ENCODE assay signal across 25 cellular contexts in the genomic region with DNA sequence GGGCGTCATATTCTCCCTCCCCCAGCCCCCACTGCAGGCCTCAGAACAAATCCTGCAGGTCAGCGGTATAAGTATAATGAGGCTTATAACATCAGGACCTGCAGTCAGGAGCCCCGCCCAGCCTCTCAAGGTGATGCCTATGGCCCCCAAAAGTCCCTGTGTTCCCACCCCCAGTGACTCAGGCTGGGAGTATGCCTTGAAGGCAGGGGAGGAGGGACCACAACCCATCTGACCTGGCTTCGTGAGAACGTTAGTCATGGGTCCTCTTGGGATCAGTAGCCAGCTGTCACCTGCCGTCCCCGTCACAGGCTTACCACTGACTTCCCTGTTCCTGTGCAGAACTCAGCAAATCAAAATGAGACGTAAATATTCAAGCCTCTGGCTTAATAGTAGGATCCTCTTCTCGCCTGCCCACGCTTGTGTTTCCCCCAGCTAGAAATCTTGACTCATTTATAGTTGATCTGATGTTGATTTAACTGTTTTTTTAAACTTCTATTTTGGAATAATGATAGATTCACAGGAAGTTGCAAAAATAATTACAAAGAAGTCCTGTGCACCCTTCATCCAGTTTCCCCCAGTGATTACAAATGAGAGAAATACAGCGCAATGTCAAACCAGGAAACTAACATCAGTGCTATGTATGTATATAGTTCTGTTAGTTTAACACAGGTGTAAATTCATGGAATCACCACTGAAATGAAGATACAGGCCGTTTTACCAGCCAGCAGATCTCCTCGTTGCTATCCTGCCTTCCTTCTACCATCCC.
DNase-seq lines count a peak whose midpoint lies in the region; ATAC-seq, FAIRE-seq and TF ChIP-seq lines count a peak whose summit lies in the region.
"Had no signal": no experiment of that assay in that cellular context is flagged by ENCODE, and none has a peak within 500 bp of the region (broad histone marks: within the 10 kb centered on the region; RNA-seq: fewer than 3 reads in every experiment).

No MANE protein-coding gene starts in this region.

- intact Hi-C loops in sciatic nerve (cut with DNase I) (no loop called here), PC-3 (cut with micrococcal nuclease) (no loop called here)

- H3K9ac ChIP-seq in PC-3 (ENCODE audit: low read length) = no peak overlapping the region

- TF ChIP-seq POLR2A in GM12892 (IDR thresholded peaks at IDR 0.05; ENCODE audit: low read depth, low read length) = no peak

- H3K9me2 ChIP-seq in PC-3 (replicated peaks; ENCODE audit: low read length) = no peaks in the 10 kb centered on the region

- no TSS peak for BruUV-seq in PC-3 (replicated peaks; lab: Mats Ljungman, UMichigan)

- no peaks in the 10 kb centered on the region for H3K4me1 ChIP-seq in PC-3 (ENCODE audit: insufficient read depth, low read length)
- H3K4me1 ChIP-seq: BE2C had no signal

- POLR2A ChIA-PET in PC-3 (lab: Charles Lee; ENCODE audit: unreplicated experiment) = no interaction called here

- H3F3A ChIP-seq in PC-3 (ENCODE audit: low read length, unreplicated experiment) = no peaks in the 10 kb centered on the region

- H3K27ac ChIP-seq in WERI-Rb-1 (peak overlapping the region; percentile 41), PC-3 (ENCODE audit: low read length) (no peak overlapping the region)
- H3K27ac ChIP-seq: SK-N-MC, skin epidermis, thoracic aorta had no signal

- H3K36me3 ChIP-seq in H7 (replicated peaks; ENCODE audit: control insufficient read depth, insufficient read depth, low read length) (no peaks in the 10 kb centered on the region), WERI-Rb-1 (no peaks in the 10 kb centered on the region), PC-3 (ENCODE audit: low read depth, low read length) (no peaks in the 10 kb centered on the region)
- H3K36me3 ChIP-seq: BE2C, thoracic aorta had no signal

- H3K79me2 ChIP-seq in PC-3 (ENCODE audit: low read length) = no peaks in the 10 kb centered on the region

- DNase-seq in GM12892 (ENCODE audit: insufficient read length) = no peak
- DNase-seq in H7 = peak; percentile 30
- DNase-seq in WERI-Rb-1 = peak; percentile 65
- peak; percentile 50 for DNase-seq in sciatic nerve (ENCODE audit: low spot score)
- DNase-seq in cerebellum (ENCODE audit: low spot score) = no peak
- DNase-seq in PC-3 = no peak
- no peak for DNase-seq in A172 (ENCODE audit: low spot score)
- no peak for DNase-seq in stimulated activated CD4-positive, alpha-beta T cell treated with anti-CD3 and anti-CD28 coated beads, Interleukin-4, amount 100 ng/mL, for 1 hour
- DNase-seq: activated CD4-positive, alpha-beta T cell treated with anti-CD3 and anti-CD28 coated beads for 48 hours; activated naive CD4-positive, alpha-beta T cell treated with anti-CD3 and anti-CD28 coated beads for 36 hours; activated T-cell treated with anti-CD3 and anti-CD28 coated beads for 4 hours; BE2C; GOT3; hippocampal formation; mesenchymal stem cell; natural killer cell; NCI-H2081 treated with DMSO at 0.1 percent for 48 hours; stimulated activated CD4-positive, alpha-beta T cell treated with anti-CD3 and anti-CD28 coated beads, Interleukin-4, amount 100 ng/mL, for 4 hours; T-helper 9 cell had no signal

- H2AFZ ChIP-seq in PC-3 (ENCODE audit: low read length) = no peak overlapping the region

- H3K27me3 ChIP-seq in H7 (ENCODE audit: control insufficient read depth, insufficient read depth, low read length) = no peaks in the 10 kb centered on the region
- H3K27me3 ChIP-seq in WERI-Rb-1 (ENCODE audit: insufficient read depth, low read depth, severe bottlenecking) = no peaks in the 10 kb centered on the region
- peaks cover 93% of the 10 kb centered on the region for H3K27me3 ChIP-seq in PC-3 (ENCODE audit: low read length)

- no peak overlapping the region for H3K4me2 ChIP-seq in PC-3 (ENCODE audit: low read length)

- peak; percentile 65 for FAIRE-seq in GM12892 (lab: Jason Lieb, UNC)
- FAIRE-seq: colon, endothelial cell of umbilical vein, K562 had no signal

- CTCF ChIA-PET in PC-3 (lab: Charles Lee) = no interaction called here

- no peaks in the 10 kb centered on the region for H4K20me1 ChIP-seq in PC-3 (ENCODE audit: low read length)

- no peak overlapping the region for H3K4me3 ChIP-seq in H7 (ENCODE audit: insufficient read depth, low read depth, low read length)
- no peak overlapping the region for H3K4me3 ChIP-seq in WERI-Rb-1 (ENCODE audit: low read depth, low read length)
- H3K4me3 ChIP-seq in PC-3 (ENCODE audit: low read length) = no peak overlapping the region
- H3K4me3 ChIP-seq: K562, SK-N-MC, skin epidermis, thoracic aorta had no signal

- TF ChIP-seq CTCF in WERI-Rb-1 (IDR thresholded peaks at IDR 0.05; ENCODE audit: low read depth, low read length) (no peak), PC-3 (conservative IDR thresholded peaks at IDR 0.05; ENCODE audit: low read depth, low read length) (no peak)

- no peak for ATAC-seq in sciatic nerve
- no peak for ATAC-seq in PC-3
- ATAC-seq: K562, natural killer cell had no signal

- H3K9me3 ChIP-seq in WERI-Rb-1 (ENCODE audit: severe bottlenecking) = peaks cover 6% of the 10 kb centered on the region
- H3K9me3 ChIP-seq in PC-3 (ENCODE audit: low read length) = no peaks in the 10 kb centered on the region
- H3K9me3 ChIP-seq: BE2C, thoracic aorta had no signal

Comparison
In these comparisons a context has a peak if more than half of its experiments do, and no peak if none do; other contexts are left out.
1. DNase-seq: peak in H7 (single experiment), WERI-Rb-1 (single experiment) and sciatic nerve (single experiment); none in GM12892 (single experiment), cerebellum (single experiment), PC-3 (single experiment), A172 (single experiment) and stimulated activated CD4-positive, alpha-beta T cell treated with anti-CD3 and anti-CD28 coated beads, Interleukin-4, amount 100 ng/mL, for 1 hour (single experiment).